In the genomic region with DNA sequence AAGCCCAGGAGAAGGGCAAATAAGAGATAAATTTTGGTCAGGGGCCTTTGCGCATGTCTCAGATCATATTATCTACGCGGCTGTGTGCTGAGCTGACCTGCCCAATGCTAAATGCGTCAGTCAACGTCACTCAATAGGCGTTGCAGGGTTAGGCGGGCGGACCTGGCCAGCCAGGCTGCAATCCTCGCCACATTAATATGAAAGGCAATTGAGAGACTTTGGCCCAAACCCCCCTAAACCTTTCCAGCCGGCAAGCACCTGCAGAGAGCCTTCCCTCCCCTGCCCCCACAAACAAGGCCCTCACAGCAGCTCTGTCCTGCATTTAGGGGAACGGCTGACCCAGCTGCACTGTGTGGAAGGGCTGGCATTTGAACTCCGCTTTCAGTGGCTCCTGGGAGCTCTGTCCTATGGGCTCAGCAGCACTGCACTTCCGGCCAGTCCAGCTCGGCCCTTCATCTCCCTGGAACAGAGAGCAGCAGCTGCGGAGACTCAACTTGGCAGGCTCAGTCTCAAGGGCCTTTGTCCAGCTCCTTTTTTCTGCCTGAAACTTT, we compare ENCODE assay signal across 1 cellular context.
TF ChIP-seq lines count a peak whose summit lies in the region.

No MANE protein-coding gene starts in this region.

TF ChIP-seq in GM23338, 12 proteins besides CTCF, POLR2A, EP300 and RAD21 (continued from another document):
- TF ChIP-seq STAT1 (IDR thresholded peaks at IDR 0.05; ENCODE audit: unreplicated experiment) (no peak), EZH2 (IDR thresholded peaks at IDR 0.05; ENCODE audit: low read depth, unreplicated experiment) (no peak), EZH2phosphoT487 (IDR thresholded peaks at IDR 0.05; ENCODE audit: unreplicated experiment) (no peak)
